Comparison of ENCODE assay signal across 17 cellular contexts in the genomic region with DNA sequence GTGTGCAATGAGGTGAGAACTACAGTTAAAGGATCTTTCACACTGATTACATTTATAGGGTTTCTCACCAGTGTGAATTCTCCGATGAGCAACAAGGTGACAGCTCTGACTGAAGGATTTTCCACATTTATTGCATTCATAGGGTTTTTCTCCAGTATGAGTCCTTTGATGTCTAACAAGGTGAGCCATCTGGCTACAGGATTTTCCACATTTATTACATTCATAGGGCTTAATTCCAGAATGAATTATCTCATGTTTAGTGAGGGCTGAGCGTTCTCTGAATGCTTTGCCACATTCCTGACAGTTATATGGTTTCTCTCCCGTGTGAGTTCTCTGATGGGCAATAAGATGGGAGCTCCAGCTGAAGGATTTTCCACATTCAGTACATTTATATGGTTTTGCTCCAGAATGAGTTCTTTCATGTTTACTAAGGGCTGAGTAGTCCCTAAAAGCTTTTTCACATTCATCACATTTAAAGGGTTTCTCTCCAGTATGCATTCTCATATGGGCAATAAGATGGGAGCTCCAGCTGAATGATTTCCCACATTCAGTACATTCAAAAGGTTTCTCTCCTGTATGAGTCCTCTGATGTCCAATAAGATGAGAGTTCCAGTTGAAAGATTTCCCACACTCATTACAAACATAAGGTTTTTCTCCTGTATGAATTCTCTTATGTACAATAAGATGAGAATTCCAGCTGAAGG. TPM values are rescaled to one million over a fixed set of nuclear protein-coding genes. Genes with fewer than 3 reads are reported as not detected.
DNase-seq lines count a peak whose midpoint lies in the region; ATAC-seq and TF ChIP-seq lines count a peak whose summit lies in the region.
"Had no signal": no experiment of that assay in that cellular context is flagged by ENCODE, and none has a peak within 500 bp of the region (broad histone marks: within the 10 kb centered on the region; RNA-seq: fewer than 3 reads in every experiment).

No MANE protein-coding gene starts in this region.

- no peaks in the 10 kb centered on the region for H4K20me1 ChIP-seq in GM23338 (replicated peaks; ENCODE audit: insufficient read depth)

- H2BK120ac ChIP-seq in mesenchymal stem cell (ENCODE audit: low read depth, low read length) = no peak overlapping the region

- no peak for TF ChIP-seq CTCF in GM23338 (conservative IDR thresholded peaks at IDR 0.05; ENCODE audit: low read depth in 2 of 2)

- 95% methylated on average over 2 of the region's 3 CpGs for WGBS in mesenchymal stem cell

- DNase-seq in GM23338 (ENCODE audit: low spot score) (peak; percentile 16), astrocyte of the hippocampus (ENCODE audit: low read depth, low spot score) (peak; percentile 5), mesenchymal stem cell (peak; percentile 32), GM19238 (ENCODE audit: insufficient read length, low spot score) (no peak)
- DNase-seq: activated CD8-positive, alpha-beta memory T cell treated with anti-CD3 and anti-CD28 coated beads, Interleukin-2, amount 10 ng/mL, durations not matched to agents 7 days and 5 days; activated naive CD4-positive, alpha-beta T cell treated with anti-CD3 and anti-CD28 coated beads, Interleukin-2, amount 50 U/mL, for 16 hours; GDM1; H7 had no signal

- H3K14ac ChIP-seq in mesenchymal stem cell (ENCODE audit: low read length in 2 of 2) = no peak overlapping the region

- peaks cover 99% of the 10 kb centered on the region for H3K36me3 Mint-ChIP-seq in GM23338 (ENCODE audit: low read depth)

- H4K91ac ChIP-seq in mesenchymal stem cell (ENCODE audit: low read length) = no peak overlapping the region

- no peak overlapping the region for H3K18ac ChIP-seq in mesenchymal stem cell (ENCODE audit: low read depth in 1 of 2, low read length in 2 of 2)

- H3K36me3 ChIP-seq in GM23338 (ENCODE audit: insufficient read depth) (peaks cover 75% of the 10 kb centered on the region), mesenchymal stem cell (ENCODE audit: control insufficient read depth in 1 of 2, insufficient read depth in 2 of 2, low read depth in 1 of 2, low read length in 2 of 2) (peaks cover 47 to 92% of the 10 kb centered on the region in 2 experiments)

- H2AFZ ChIP-seq in GM23338 (no peak overlapping the region), mesenchymal stem cell (ENCODE audit: low read depth, low read length) (no peak overlapping the region)

- H3K79me2 ChIP-seq in GM23338 (replicated peaks; ENCODE audit: insufficient read depth) = no peaks in the 10 kb centered on the region

- no peak overlapping the region for H3K4ac ChIP-seq in mesenchymal stem cell (ENCODE audit: low read depth in 1 of 2, low read length in 2 of 2)

- no peak overlapping the region for H3K9ac ChIP-seq in mesenchymal stem cell (ENCODE audit: low read length)

- no peaks in the 10 kb centered on the region for H3K4me1 Mint-ChIP-seq in GM23338
- H3K4me1 Mint-ChIP-seq: activated CD8-positive, alpha-beta memory T cell treated with anti-CD3 and anti-CD28 coated beads, Interleukin-2, amount 10 ng/mL, durations not matched to agents 7 days and 5 days; central memory CD8-positive, alpha-beta T cell; WTC11 had no signal

- no peak overlapping the region for H2AK5ac ChIP-seq in mesenchymal stem cell (ENCODE audit: low read length, severe bottlenecking)

- H3K4me3 Mint-ChIP-seq in GM23338 = no peak overlapping the region
- H3K4me3 Mint-ChIP-seq: activated CD8-positive, alpha-beta memory T cell treated with anti-CD3 and anti-CD28 coated beads, Interleukin-2, amount 10 ng/mL, durations not matched to agents 7 days and 5 days; central memory CD8-positive, alpha-beta T cell; WTC11 had no signal

- H4K8ac ChIP-seq in mesenchymal stem cell (ENCODE audit: low read length) = no peak overlapping the region

- H3K4me2 ChIP-seq in GM23338 (no peak overlapping the region), mesenchymal stem cell (ENCODE audit: low read length, poor library complexity, severe bottlenecking) (no peak overlapping the region)
- H3K4me2 ChIP-seq: smooth muscle cell had no signal

- H3K23ac ChIP-seq in mesenchymal stem cell (ENCODE audit: low read length in 2 of 2) = no peak overlapping the region

- H2BK15ac ChIP-seq in mesenchymal stem cell (ENCODE audit: low read depth, poor library complexity, severe bottlenecking) = no peak overlapping the region

- H3K4me1 ChIP-seq in GM23338 (ENCODE audit: insufficient read depth) (no peaks in the 10 kb centered on the region), mesenchymal stem cell (ENCODE audit: control insufficient read depth, insufficient read depth, low read depth, low read length) (no peaks in the 10 kb centered on the region)

- no peaks in the 10 kb centered on the region; the same call in 1 of the 2 replicates for H3F3A ChIP-seq in GM23338 (replicated peaks; ENCODE audit: low read depth)

- no peak overlapping the region for H3K27ac Mint-ChIP-seq in GM23338
- H3K27ac Mint-ChIP-seq: activated CD8-positive, alpha-beta memory T cell treated with anti-CD3 and anti-CD28 coated beads, Interleukin-2, amount 10 ng/mL, durations not matched to agents 7 days and 5 days; WTC11 had no signal

- H3K9me2 ChIP-seq in GM23338 (ENCODE audit: insufficient read depth) = 0 out of 2 replicates have a peak, but pooled peaks cover 6% of the 10 kb centered on the region

- no peak for ATAC-seq in GM23338
- ATAC-seq in HG02852 (IDR thresholded peaks at IDR 0.05; ENCODE audit: unreplicated experiment) = no peak
- ATAC-seq in HG03439 (IDR thresholded peaks at IDR 0.05; ENCODE audit: unreplicated experiment) = no peak
- ATAC-seq: activated CD8-positive, alpha-beta memory T cell treated with anti-CD3 and anti-CD28 coated beads, Interleukin-2, amount 10 ng/mL, durations not matched to agents 7 days and 5 days; WTC11 had no signal

- peaks cover 100% of the 10 kb centered on the region for H3K9me3 Mint-ChIP-seq in GM23338

- H3K27me3 ChIP-seq in GM23338 (ENCODE audit: insufficient read depth) (no peaks in the 10 kb centered on the region), mesenchymal stem cell (ENCODE audit: control insufficient read depth in 1 of 2, insufficient read depth in 1 of 2, low read length in 2 of 2) (no peaks in the 10 kb centered on the region)

- H3K4me3 ChIP-seq in GM23338 = peak overlapping the region; percentile 3; the same call in 1 of the 2 replicates
- H3K4me3 ChIP-seq in mesenchymal stem cell (ENCODE audit: insufficient read depth in 1 of 2, low read depth in 1 of 2, low read length in 2 of 2) = peak overlapping the region in 1 of 2 experiments; percentile 71
- H3K4me3 ChIP-seq: lung had no signal

- no peaks in the 10 kb centered on the region for H3K27me3 Mint-ChIP-seq in GM23338 (ENCODE audit: insufficient read depth, low read depth, poor library complexity)
- H3K27me3 Mint-ChIP-seq: activated CD8-positive, alpha-beta memory T cell treated with anti-CD3 and anti-CD28 coated beads, Interleukin-2, amount 10 ng/mL, durations not matched to agents 7 days and 5 days; central memory CD8-positive, alpha-beta T cell had no signal

- H3K27ac ChIP-seq in GM23338 (ENCODE audit: low read depth) (no peak overlapping the region), mesenchymal stem cell (ENCODE audit: low read length, poor library complexity, severe bottlenecking) (no peak overlapping the region)
- H3K27ac ChIP-seq: C4-2B had no signal

- H2BK5ac ChIP-seq in mesenchymal stem cell (ENCODE audit: low read depth, low read length, poor library complexity, severe bottlenecking) = no peak overlapping the region

- no peak overlapping the region for H2BK12ac ChIP-seq in mesenchymal stem cell (ENCODE audit: low read length in 2 of 2)

- H3K79me1 ChIP-seq in mesenchymal stem cell (replicated peaks; ENCODE audit: low read length, poor library complexity, severe bottlenecking) = peaks cover 12% of the 10 kb centered on the region

- H3K9me3 ChIP-seq in mesenchymal stem cell (ENCODE audit: control insufficient read depth, low read length) = peaks cover 97% of the 10 kb centered on the region

TF ChIP-seq in GM23338, 12 proteins besides CTCF, POLR2A, EP300 and RAD21 (continues in another document):
- no peak for TF ChIP-seq POLR2AphosphoS5 (IDR thresholded peaks at IDR 0.05; ENCODE audit: low read depth)
- no peak for TF ChIP-seq ZNF331 (CRISPR knock-in tag; IDR thresholded peaks at IDR 0.05; ENCODE audit: low read depth)
- no peak for TF ChIP-seq ZNF114 (CRISPR knock-in tag; IDR thresholded peaks at IDR 0.05)

RNA-seq across cellular contexts. Expression of a gene that starts 4.4 kb away (rescaled TPM):
- not detected in 2 replicates for total RNA-seq in GM23338 (2014; rRNA removed; shearing (Covaris generic))
- 0.66 and 1.0 TPM in 2 replicates for polyA plus RNA-seq in GM23338 (2016; fragmentation: Nextera tagmentation; extraction: Ambion mirVana)
- polyA plus RNA-seq in mesenchymal stem cell (2013, experiment 1 of 2) = 1.2 TPM
- 1.0 TPM for polyA plus RNA-seq in mesenchymal stem cell (2013, experiment 2 of 2)
- total RNA-seq: epithelial cell of proximal tubule had no signal

RNA-seq across cellular contexts. Expression of a gene that starts 23.9 kb away (rescaled TPM):
- 54.4 and 55.6 TPM in 2 replicates for total RNA-seq in GM23338 (2014; rRNA removed; shearing (Covaris generic))
- polyA plus RNA-seq in GM23338 (2016; fragmentation: Nextera tagmentation; extraction: Ambion mirVana) = 11.4 and 13.6 TPM in 2 replicates
- 5.3 TPM for polyA plus RNA-seq in mesenchymal stem cell (2013, experiment 1 of 2)
- polyA plus RNA-seq in mesenchymal stem cell (2013, experiment 2 of 2) = 4.8 TPM

RNA-seq across cellular contexts. Expression of a gene that starts 31.2 kb away (rescaled TPM):
- total RNA-seq in GM23338 (2014; rRNA removed; shearing (Covaris generic)) = 16.2 and 20.4 TPM in 2 replicates
- polyA plus RNA-seq in GM23338 (2016; fragmentation: Nextera tagmentation; extraction: Ambion mirVana) = 5.8 and 8.8 TPM in 2 replicates
- polyA plus RNA-seq in mesenchymal stem cell (2013, experiment 1 of 2) = 2.8 TPM
- 2.9 TPM for polyA plus RNA-seq in mesenchymal stem cell (2013, experiment 2 of 2)

RNA-seq across cellular contexts. Expression of a gene that starts 43.5 kb away (rescaled TPM):
- total RNA-seq in GM23338 (2014; rRNA removed; shearing (Covaris generic)) = 13.4 and 14.4 TPM in 2 replicates
- 7.3 and 11.1 TPM in 2 replicates for polyA plus RNA-seq in GM23338 (2016; fragmentation: Nextera tagmentation; extraction: Ambion mirVana)
- polyA plus RNA-seq in mesenchymal stem cell (2013, experiment 1 of 2) = 1.1 TPM
- 1.6 TPM for polyA plus RNA-seq in mesenchymal stem cell (2013, experiment 2 of 2)

RNA-seq across cellular contexts. Expression of a gene that starts 55.1 kb away (rescaled TPM):
- total RNA-seq in GM23338 (2014; rRNA removed; shearing (Covaris generic)) = 0.93 and 1.5 TPM in 2 replicates
- 3.9 and 4.9 TPM in 2 replicates for polyA plus RNA-seq in GM23338 (2016; fragmentation: Nextera tagmentation; extraction: Ambion mirVana)
- 0.39 TPM for polyA plus RNA-seq in mesenchymal stem cell (2013, experiment 1 of 2)
- 0.49 TPM for polyA plus RNA-seq in mesenchymal stem cell (2013, experiment 2 of 2)
- total RNA-seq: activated CD8-positive, alpha-beta memory T cell treated with anti-CD3 and anti-CD28 coated beads, Interleukin-2, amount 10 ng/mL, durations not matched to agents 7 days and 5 days; H7; omental fat pad; smooth muscle cell had no signal
